19 cellular contexts compared by ENCODE assay signal in genomic region chr19:7441468-7442146, GRCh38.
"Had no signal": no experiment of that assay in that cellular context is flagged by ENCODE, and none has a peak within 500 bp of the region (broad histone marks: within the 10 kb centered on the region; RNA-seq: fewer than 3 reads in every experiment).

No MANE protein-coding gene starts in this region.

- H3K4me1 Mint-ChIP-seq: activated B cell treated with CpG ODN at 0.5 μM for 24 hours; activated naive CD4-positive, alpha-beta T cell treated with anti-CD3 and anti-CD28 coated beads, Interleukin-2, amount 10 ng/mL, durations not matched to agents 7 days and 5 days; brain; mesothelial cell of epicardium; neural progenitor cell; stimulated activated naive B cell treated with anti-CD40 and anti-IgM and Interleukin-4, amounts not matched to agents 10 μg/mL and 1 μg/mL and 100 μg/mL, for 72 hours had no signal

- H3K27ac ChIP-seq: epithelial cell of prostate, neural progenitor cell, pancreas, suprapubic skin, upper lobe of right lung had no signal

- DNase-seq: activated B cell treated with CpG ODN at 0.5 μM for 24 hours; activated CD4-positive, alpha-beta T cell treated with anti-CD3 and anti-CD28 coated beads for 48 hours; activated naive CD4-positive, alpha-beta T cell treated with anti-CD3 and anti-CD28 coated beads, Interleukin-2, amount 10 ng/mL, durations not matched to agents 7 days and 5 days; cerebellar nuclear complex; effector memory CD8-positive, alpha-beta T cell; foreskin melanocyte; pancreas; stimulated activated CD4-positive, alpha-beta T cell treated with anti-CD3 and anti-CD28 coated beads, Interleukin-12 subunit alpha, Interleukin-12 subunit beta, amount 100 ng/mL, for 4 hours; stimulated activated CD4-positive, alpha-beta T cell treated with anti-CD3 and anti-CD28 coated beads, Interleukin-2, amount 100 ng/mL, for 24 hours; stimulated activated naive B cell treated with anti-CD40 and anti-IgM and Interleukin-4, amounts not matched to agents 10 μg/mL and 1 μg/mL and 100 μg/mL, for 72 hours; T-helper 2 cell; upper lobe of right lung had no signal

- ATAC-seq: effector memory CD8-positive, alpha-beta T cell; pancreas; stimulated activated naive B cell treated with anti-CD40 and anti-IgM and Interleukin-4, amounts not matched to agents 10 μg/mL and 1 μg/mL and 100 μg/mL, for 72 hours; upper lobe of right lung had no signal

- H3K27me3 Mint-ChIP-seq: activated B cell treated with CpG ODN at 0.5 μM for 24 hours; activated naive CD4-positive, alpha-beta T cell treated with anti-CD3 and anti-CD28 coated beads, Interleukin-2, amount 10 ng/mL, durations not matched to agents 7 days and 5 days; brain; dendritic cell treated with granulocyte-macrophage colony-stimulating factor and Interleukin-4, amounts not matched to agents 40 ng/mL and 50 ng/mL, for 4 days; effector memory CD8-positive, alpha-beta T cell; stimulated activated naive B cell treated with anti-CD40 and anti-IgM and Interleukin-4, amounts not matched to agents 10 μg/mL and 1 μg/mL and 100 μg/mL, for 72 hours had no signal

- H3K9me3 Mint-ChIP-seq: activated B cell treated with CpG ODN at 0.5 μM for 24 hours; activated naive CD4-positive, alpha-beta T cell treated with anti-CD3 and anti-CD28 coated beads, Interleukin-2, amount 10 ng/mL, durations not matched to agents 7 days and 5 days; activated T-helper 2 cell treated with anti-CD3 and anti-CD28 coated beads, Interferon-gamma antibody, Interleukin-2, Interleukin-4, amounts not matched to agents 10 μg/mL and 5 μg/mL and 100 μg/mL, durations not matched to agents 14 hours and 24 hours and 36 hours; brain; dendritic cell treated with granulocyte-macrophage colony-stimulating factor and Interleukin-4, amounts not matched to agents 40 ng/mL and 50 ng/mL, for 4 days; effector memory CD8-positive, alpha-beta T cell; mesothelial cell of epicardium; neural progenitor cell; stimulated activated naive B cell treated with anti-CD40 and anti-IgM and Interleukin-4, amounts not matched to agents 10 μg/mL and 1 μg/mL and 100 μg/mL, for 72 hours had no signal

- H3K4me3 Mint-ChIP-seq: activated B cell treated with CpG ODN at 0.5 μM for 24 hours; activated naive CD4-positive, alpha-beta T cell treated with anti-CD3 and anti-CD28 coated beads, Interleukin-2, amount 10 ng/mL, durations not matched to agents 7 days and 5 days; brain; dendritic cell treated with granulocyte-macrophage colony-stimulating factor and Interleukin-4, amounts not matched to agents 40 ng/mL and 50 ng/mL, for 4 days; effector memory CD8-positive, alpha-beta T cell; mesothelial cell of epicardium; neural progenitor cell; stimulated activated naive B cell treated with anti-CD40 and anti-IgM and Interleukin-4, amounts not matched to agents 10 μg/mL and 1 μg/mL and 100 μg/mL, for 72 hours had no signal

- H3K27ac Mint-ChIP-seq: dendritic cell treated with granulocyte-macrophage colony-stimulating factor and Interleukin-4, amounts not matched to agents 40 ng/mL and 50 ng/mL, for 4 days; neural progenitor cell had no signal
